In genomic region chr17:61403846-61404701, GRCh38 we compare ENCODE assay signal across 9 cellular contexts. TPM values are rescaled to one million over a fixed set of nuclear protein-coding genes. Genes with fewer than 3 reads are reported as not detected.
DNase-seq lines count a peak whose midpoint lies in the region; ATAC-seq and TF ChIP-seq lines count a peak whose summit lies in the region.
"Had no signal": no experiment of that assay in that cellular context is flagged by ENCODE, and none has a peak within 500 bp of the region (broad histone marks: within the 10 kb centered on the region; RNA-seq: fewer than 3 reads in every experiment).

No MANE protein-coding gene starts in this region.

- H3K27ac ChIP-seq in GM23338 (ENCODE audit: low read depth) (no peak overlapping the region), foreskin keratinocyte (no peak overlapping the region)
- H3K27ac ChIP-seq: VCaP had no signal

- peak overlapping the region; percentile 76 for H3K4me2 ChIP-seq in GM23338

- peaks cover 3% of the 10 kb centered on the region; the same call in 2 of the 3 replicates for H3K9me3 Mint-ChIP-seq in GM23338

- H3K27ac Mint-ChIP-seq in GM23338 (no peak overlapping the region), T-helper 17 cell (peak overlapping the region; percentile 93)

- H3K4me1 Mint-ChIP-seq in GM23338 (peaks cover 32% of the 10 kb centered on the region), T-helper 17 cell (peaks cover 30% of the 10 kb centered on the region)

- peaks cover 22% of the 10 kb centered on the region for H4K20me1 ChIP-seq in GM23338 (replicated peaks; ENCODE audit: insufficient read depth)

- peaks cover 13% of the 10 kb centered on the region; the same call in 1 of the 2 replicates for H3F3A ChIP-seq in GM23338 (replicated peaks; ENCODE audit: low read depth)

- H3K36me3 Mint-ChIP-seq in GM23338 (ENCODE audit: low read depth) = peaks cover 3% of the 10 kb centered on the region; the same call in 1 of the 3 replicates
- peaks cover 5% of the 10 kb centered on the region for H3K36me3 Mint-ChIP-seq in T-helper 17 cell (ENCODE audit: low read depth)

- no peaks in the 10 kb centered on the region for H3K36me3 ChIP-seq in GM23338 (ENCODE audit: insufficient read depth)

- peak overlapping the region; percentile 48 for H3K4me3 ChIP-seq in GM23338

- DNase-seq in GM23338 (ENCODE audit: low spot score) (peak; percentile 48), T-helper 17 cell (no peak), foreskin keratinocyte (peak; percentile 40 to 70), sciatic nerve (ENCODE audit: low spot score) (peak; percentile 61), dedifferentiated amniotic fluid mesenchymal stem cell (ENCODE audit: extremely low spot score) (no peak), COLO668 (lab: John Stamatoyannopoulos, UW; ENCODE audit: unreplicated experiment) (no peak)
- DNase-seq in central memory CD4-positive, alpha-beta T cell = no peak

- H3K27me3 Mint-ChIP-seq in GM23338 (ENCODE audit: insufficient read depth, low read depth, poor library complexity) = peaks cover 95% of the 10 kb centered on the region
- peaks cover 64% of the 10 kb centered on the region for H3K27me3 Mint-ChIP-seq in T-helper 17 cell

- H3K4me1 ChIP-seq in GM23338 (ENCODE audit: insufficient read depth) = peaks cover 24% of the 10 kb centered on the region; the same call in 1 of the 2 replicates
- H3K4me1 ChIP-seq in foreskin keratinocyte = no peaks in the 10 kb centered on the region

- H3K4me3 Mint-ChIP-seq in GM23338 (peak overlapping the region; percentile 51), T-helper 17 cell (peak overlapping the region; percentile 71)

- H2AFZ ChIP-seq in GM23338 = peak overlapping the region; percentile 38; the same call in 1 of the 2 replicates

- no peak for TF ChIP-seq CTCF in GM23338 (conservative IDR thresholded peaks at IDR 0.05; ENCODE audit: low read depth in 2 of 2)
- TF ChIP-seq CTCF in foreskin keratinocyte (conservative IDR thresholded peaks at IDR 0.05) = no peak

- peaks cover 100% of the 10 kb centered on the region for H3K27me3 ChIP-seq in GM23338 (ENCODE audit: insufficient read depth)
- H3K27me3 ChIP-seq in foreskin keratinocyte = peaks cover 94% of the 10 kb centered on the region

- ATAC-seq in GM23338 = peak; percentile 4
- ATAC-seq in T-helper 17 cell = peak; percentile 35
- peak; percentile 48 for ATAC-seq in foreskin keratinocyte
- ATAC-seq in sciatic nerve = no peak
- ATAC-seq: left lobe of liver had no signal

- no peaks in the 10 kb centered on the region for H3K79me2 ChIP-seq in GM23338 (replicated peaks; ENCODE audit: insufficient read depth)

- no peaks in the 10 kb centered on the region for H3K9me2 ChIP-seq in GM23338 (ENCODE audit: insufficient read depth)

- no peaks in the 10 kb centered on the region for H3K9me3 ChIP-seq in T-helper 17 cell (ENCODE audit: control insufficient read depth, low read length, poor library complexity, severe bottlenecking)

- intact Hi-C loops in sciatic nerve (cut with DNase I) = loop anchor here (10.0 kb wide), 1 partner anchor 659 kb away; no protein-coding TSS in a partner anchor

TF ChIP-seq in GM23338, 12 proteins besides CTCF, POLR2A, EP300 and RAD21 (continues in another document):
- TF ChIP-seq JUNB (IDR thresholded peaks at IDR 0.05; ENCODE audit: unreplicated experiment) (no peak), CREB1 (CRISPR knock-in tag; IDR thresholded peaks at IDR 0.05; ENCODE audit: low read depth) (no peak), ZNF462 (CRISPR knock-in tag; IDR thresholded peaks at IDR 0.05) (no peak), REST (IDR thresholded peaks at IDR 0.05; ENCODE audit: unreplicated experiment) (no peak)

RNA-seq across cellular contexts. Expression of gene TBX2, which starts 4.4 kb away (rescaled TPM):
- not detected in 2 replicates for total RNA-seq in GM23338 (2014; rRNA removed; shearing (Covaris generic))
- 0.10 TPM in 1 of 2 replicates, not detected in the other for polyA plus RNA-seq in GM23338 (2016; fragmentation: Nextera tagmentation; extraction: Ambion mirVana)
- under 1 TPM in 1 of 2 donors, not detected in 1; 0.50 TPM for total RNA-seq in T-helper 17 cell
- total RNA-seq in foreskin keratinocyte = not detected in 2 replicates
- not detected in 2 replicates for polyA plus RNA-seq in foreskin keratinocyte
- 42.4 TPM for total RNA-seq in sciatic nerve

RNA-seq across cellular contexts. Expression of gene TBX4, which starts 48.1 kb away (rescaled TPM):
- total RNA-seq in GM23338 (2014; rRNA removed; shearing (Covaris generic)) = not detected in 2 replicates
- polyA plus RNA-seq in GM23338 (2016; fragmentation: Nextera tagmentation; extraction: Ambion mirVana) (not detected in 2 replicates), foreskin keratinocyte (0.01 TPM in 1 of 2 replicates, not detected in the other)
- total RNA-seq in T-helper 17 cell (not detected), foreskin keratinocyte (0.07 TPM in 1 of 2 replicates, not detected in the other), sciatic nerve (not detected)
- total RNA-seq: left lobe of liver had no signal

Comparison
In these comparisons a context has a peak if more than half of its experiments do, and no peak if none do; other contexts are left out.
1. DNase-seq: peak in GM23338 (single experiment), foreskin keratinocyte (2 of 2) and sciatic nerve (single experiment); none in T-helper 17 cell (0 of 3), dedifferentiated amniotic fluid mesenchymal stem cell (single experiment), central memory CD4-positive, alpha-beta T cell (single experiment) and COLO668 (single experiment).
2. RNA of gene TBX2, which starts 4.4 kb away (total RNA-seq): 42.4 TPM in sciatic nerve (single experiment); 0.50 TPM in T-helper 17 cell, not detected in GM23338 and not detected in foreskin keratinocyte; every median in the first group is over 10 times any median in the second.